In genomic region chr15:22767168-22767567, GRCh38 we compare ENCODE assay signal across 8 cellular contexts. TPM values are rescaled to one million over a fixed set of nuclear protein-coding genes. Genes with fewer than 3 reads are reported as not detected.
DNase-seq lines count a peak whose midpoint lies in the region; ATAC-seq and TF ChIP-seq lines count a peak whose summit lies in the region.
"Not testable (repeated sequence)": the region's sequence is repeated elsewhere in the genome, so short reads cannot be mapped to it uniquely, and the experiment has no call there.

No MANE protein-coding gene starts in this region.

- not testable (repeated sequence) for H3F3A ChIP-seq in PC-3 (ENCODE audit: low read length, unreplicated experiment)

- H3K79me2 ChIP-seq in PC-3 (ENCODE audit: low read length) = not testable (repeated sequence)

- CTCF ChIA-PET in PC-3 (lab: Charles Lee); Panc1 (lab: Charles Lee); WTC11 (lab: Charles Lee): not testable (repeated sequence)

- POLR2A ChIA-PET in PC-3 (lab: Charles Lee; ENCODE audit: unreplicated experiment) = interaction anchor here (0.6 kb wide), 1 partner anchor 19 kb away, joined by 13 read pairs; no protein-coding TSS in a partner anchor
- POLR2A ChIA-PET in Panc1 (lab: Charles Lee); WTC11 (lab: Charles Lee): not testable (repeated sequence)

- H3K4me1 ChIP-seq in PC-3 (ENCODE audit: insufficient read depth, low read length); Panc1 (ENCODE audit: control insufficient read depth, insufficient read depth, low read length); mucosa of descending colon (ENCODE audit: low read depth): not testable (repeated sequence)

- not testable (repeated sequence) for H3K4me1 Mint-ChIP-seq in WTC11; glutamatergic neuron (ENCODE audit: low read depth, unreplicated experiment)
- peaks cover 32% of the 10 kb centered on the region for H3K4me1 Mint-ChIP-seq in nephron progenitor cell

- not testable (repeated sequence) for H3K27me3 ChIP-seq in PC-3 (ENCODE audit: low read length); Panc1 (ENCODE audit: control insufficient read depth, insufficient read depth, low read length)

- H3K36me3 ChIP-seq in PC-3 (ENCODE audit: low read depth, low read length); Panc1 (ENCODE audit: control insufficient read depth, insufficient read depth, low read length); mucosa of descending colon (ENCODE audit: low read depth): not testable (repeated sequence)

- H3K27me3 Mint-ChIP-seq in WTC11 (ENCODE audit: low read depth) = peaks cover 17% of the 10 kb centered on the region
- H3K27me3 Mint-ChIP-seq in glutamatergic neuron (ENCODE audit: unreplicated experiment) = not testable (repeated sequence)
- peaks cover 11% of the 10 kb centered on the region for H3K27me3 Mint-ChIP-seq in nephron progenitor cell (ENCODE audit: low read depth, poor library complexity)

- not testable (repeated sequence) for H3K27ac ChIP-seq in PC-3 (ENCODE audit: low read length); Panc1 (ENCODE audit: low read length)

- H3K27ac Mint-ChIP-seq in WTC11 (peak overlapping the region; percentile 5; the same call in 1 of the 2 replicates), glutamatergic neuron (ENCODE audit: unreplicated experiment) (peak overlapping the region; percentile 79), nephron progenitor cell (peak overlapping the region; percentile 25)

- not testable (repeated sequence) for H3K9me2 ChIP-seq in PC-3 (replicated peaks; ENCODE audit: low read length)

- not testable (repeated sequence) for H4K20me1 ChIP-seq in PC-3 (ENCODE audit: low read length)

- DNase-seq in LNCaP clone FGC (ENCODE audit: low read depth) = peak; percentile 43
- DNase-seq in PC-3; Panc1 (ENCODE audit: low read depth, low spot score); WTC11 (ENCODE audit: low spot score); glutamatergic neuron; left colon; mucosa of descending colon; nephron progenitor cell: not testable (repeated sequence)

- not testable (repeated sequence) for H3K36me3 Mint-ChIP-seq in WTC11; glutamatergic neuron (ENCODE audit: unreplicated experiment); nephron progenitor cell (ENCODE audit: low read depth)

- not testable (repeated sequence) for H3K9me3 ChIP-seq in PC-3 (ENCODE audit: low read length); Panc1 (ENCODE audit: control insufficient read depth, insufficient read depth, low read depth, low read length); mucosa of descending colon

- H3K9ac ChIP-seq in PC-3 (ENCODE audit: low read length) = not testable (repeated sequence)

- H2AFZ ChIP-seq in PC-3 (ENCODE audit: low read length) = not testable (repeated sequence)

- not testable (repeated sequence) for H3K9me3 Mint-ChIP-seq in WTC11
- H3K9me3 Mint-ChIP-seq in glutamatergic neuron (ENCODE audit: unreplicated experiment) (peaks cover 17% of the 10 kb centered on the region), nephron progenitor cell (peaks cover 13% of the 10 kb centered on the region)

- not testable (repeated sequence) for H3K4me3 ChIP-seq in LNCaP clone FGC (ENCODE audit: low read depth, low read length); PC-3 (ENCODE audit: low read length); Panc1 (ENCODE audit: low read depth in 2 of 2, low read length in 2 of 2); mucosa of descending colon

- not testable (repeated sequence) for TF ChIP-seq CTCF in LNCaP clone FGC (IDR thresholded peaks at IDR 0.05; ENCODE audit: control insufficient read depth, extremely low read depth, insufficient read depth); PC-3 (conservative IDR thresholded peaks at IDR 0.05; ENCODE audit: low read depth, low read length); Panc1 (IDR thresholded peaks at IDR 0.05); WTC11 (IDR thresholded peaks at IDR 0.05); glutamatergic neuron (IDR thresholded peaks at IDR 0.05; ENCODE audit: partially characterized antibody, unreplicated experiment); mucosa of descending colon (IDR thresholded peaks at IDR 0.05); nephron progenitor cell (IDR thresholded peaks at IDR 0.05)

- intact Hi-C loops in PC-3 (cut with micrococcal nuclease); Panc1 (cut with micrococcal nuclease; ENCODE audit: unreplicated experiment); left colon (cut with DNase I, micrococcal nuclease); mucosa of descending colon (cut with DNase I, micrococcal nuclease): not testable (repeated sequence)

- H3K4me3 Mint-ChIP-seq in WTC11; glutamatergic neuron (ENCODE audit: unreplicated experiment); nephron progenitor cell: not testable (repeated sequence)

- in situ Hi-C loops in Panc1 (cut with HindIII; ENCODE audit: low pct_unique_long_range_greater_than_20kb, low sequenced_read_pairs) = not testable (repeated sequence)

- peak; percentile 53 for ATAC-seq in PC-3
- 0 out of 2 replicates have a peak, but pooled peaks have one; percentile 26 for ATAC-seq in Panc1
- ATAC-seq in WTC11 = not testable (repeated sequence)
- peak; percentile 74 for ATAC-seq in left colon
- ATAC-seq in mucosa of descending colon = peak; percentile 19

- H3K4me2 ChIP-seq in PC-3 (ENCODE audit: low read length) = not testable (repeated sequence)

- BruUV-seq in PC-3 (replicated peaks; lab: Mats Ljungman, UMichigan); Panc1 (replicated peaks; lab: Mats Ljungman, UMichigan): not testable (repeated sequence)

RNA-seq across cellular contexts. Expression of gene NIPA1, which starts 19.3 kb away (rescaled TPM):
- total RNA-seq in PC-3 (2014; rRNA removed) = 22.3 and 25.2 TPM in 2 replicates
- total RNA-seq in Panc1 (2021; ENCODE audit: unreplicated experiment) = 93.2 TPM
- 69.8 TPM for polyA plus RNA-seq in Panc1 (2012; ENCODE audit: insufficient read length)
- total RNA-seq in WTC11 (2021) = 19.0 to 22.4 TPM (median 19.9 TPM) in 3 replicates
- total RNA-seq in glutamatergic neuron (ENCODE audit: unreplicated experiment) = 41.5 TPM
- 10 to 100 TPM; 17.5 to 19.1 TPM for total RNA-seq in left colon
- 10 to 100 TPM; 11.8 to 18.2 (median 17.4) TPM for total RNA-seq in mucosa of descending colon

Comparison
In these comparisons a context has a peak if more than half of its experiments do, and no peak if none do; other contexts are left out.
1. H3K27ac Mint-ChIP-seq: peak in every context shown above with its lines; median percentile 79 in glutamatergic neuron; 25 in nephron progenitor cell; 5 in WTC11.